31 cellular contexts compared by ENCODE assay signal in the genomic region with DNA sequence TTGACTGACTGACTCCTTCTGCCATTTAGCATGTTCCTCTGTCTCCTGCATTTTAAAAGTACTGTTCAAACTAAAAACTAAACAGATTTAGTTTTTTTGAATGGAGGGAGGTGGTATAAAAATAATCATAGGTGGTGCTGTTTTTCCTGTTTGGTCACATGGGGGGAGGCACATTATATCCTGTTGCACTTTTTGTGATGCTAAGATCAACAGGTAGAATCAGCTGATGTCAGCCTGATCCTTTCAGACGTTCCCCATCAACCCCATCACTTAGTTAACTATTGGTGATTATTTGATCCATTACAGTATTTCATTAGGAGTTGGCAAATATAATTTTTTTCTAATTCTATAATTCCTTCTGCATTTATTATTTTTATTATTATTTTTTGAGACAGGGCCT. TPM values are rescaled to one million over a fixed set of nuclear protein-coding genes. Genes with fewer than 3 reads are reported as not detected.
DNase-seq lines count a peak whose midpoint lies in the region; ATAC-seq and TF ChIP-seq lines count a peak whose summit lies in the region.
"Had no signal": no experiment of that assay in that cellular context is flagged by ENCODE, and none has a peak within 500 bp of the region (broad histone marks: within the 10 kb centered on the region; RNA-seq: fewer than 3 reads in every experiment).

No MANE protein-coding gene starts in this region.

- H3K27ac Mint-ChIP-seq in WTC11 = 0 out of 2 replicates have a peak overlapping the region, but pooled peaks have one; percentile 11
- H3K27ac Mint-ChIP-seq: B cell; CD4-positive, alpha-beta memory T cell; CD4-positive, alpha-beta T cell; CD8-positive, alpha-beta memory T cell; CD8-positive, alpha-beta T cell had no signal

- H3K4me1 Mint-ChIP-seq in WTC11 = peaks cover 7% of the 10 kb centered on the region

- H3K36me3 ChIP-seq in HEK293 (ENCODE audit: control insufficient read depth in 2 of 2, insufficient read depth in 1 of 2, low read length in 2 of 2) = no peaks in the 10 kb centered on the region
- H3K36me3 ChIP-seq: BE2C; BLaER1; BLaER1 treated with 17β-estradiol and CSF1 and Interleukin-3, amounts not matched to agents 10 nM and 100 nM had no signal

- no peak overlapping the region for H3K27ac ChIP-seq in HEK293 (ENCODE audit: extremely low read depth, low read depth, low read length)
- H3K27ac ChIP-seq: 22Rv1; A549; BLaER1; BLaER1 treated with 17β-estradiol and CSF1 and Interleukin-3, amounts not matched to agents 10 nM and 100 nM; C4-2B had no signal

- POLR2A ChIA-PET in HEK293 (lab: Yijun Ruan, JAX) (no interaction called here), WTC11 (lab: Charles Lee) (no interaction called here)

- CTCF ChIA-PET in HEK293 (lab: Yijun Ruan, JAX) (interaction anchor here (0.6 to 0.7 kb wide), 2 partner anchors 101 to 239 kb away, joined by 3 read pairs; no protein-coding TSS in a partner anchor), WTC11 (lab: Charles Lee) (no interaction called here)

- H3K36me3 Mint-ChIP-seq in WTC11 = no peaks in the 10 kb centered on the region
- H3K36me3 Mint-ChIP-seq: CD14-positive monocyte; CD4-positive, alpha-beta memory T cell; CD4-positive, CD25-positive, alpha-beta regulatory T cell; CD8-positive, alpha-beta memory T cell; CD8-positive, alpha-beta T cell had no signal

- DNase-seq in WTC11 (ENCODE audit: low spot score) (no peak), NCI-H146 (lab: John Stamatoyannopoulos, UW) (no peak)
- DNase-seq in activated CD4-positive, alpha-beta T cell treated with anti-CD3 and anti-CD28 coated beads, Interleukin-2, amount 50 U/mL, for 48 hours = no peak
- DNase-seq: 8988T; ACHN; AML-193; BE2C; C1 segment of cervical spinal cord; Caco-2; Calu3; CD4-positive, alpha-beta memory T cell; CD4-positive, alpha-beta T cell; CD4-positive, CD25-positive, alpha-beta regulatory T cell; CD8-positive, alpha-beta memory T cell; CD8-positive, alpha-beta T cell; COR-L47; DMS 273 treated with DMSO at 0.1 percent for 48 hours; DMS153; DMS53; DMS79; DMS79 treated with DMSO at 0.1 percent for 48 hours; DND-41; EL had no signal

- H3K9me3 Mint-ChIP-seq in WTC11 = no peaks in the 10 kb centered on the region
- H3K9me3 Mint-ChIP-seq: CD4-positive, alpha-beta memory T cell; CD4-positive, alpha-beta T cell; CD4-positive, CD25-positive, alpha-beta regulatory T cell; CD8-positive, alpha-beta memory T cell; CD8-positive, alpha-beta T cell had no signal

- no peak overlapping the region for H3K4me3 ChIP-seq in HEK293 (ENCODE audit: low read depth, low read length)
- H3K4me3 ChIP-seq: A549; BLaER1; BLaER1 treated with 17β-estradiol and CSF1 and Interleukin-3, amounts not matched to agents 10 nM and 100 nM had no signal

- ATAC-seq in WTC11 = no peak
- ATAC-seq: A549; CD8-positive, alpha-beta T cell had no signal

- H3K4me1 ChIP-seq in HEK293 (ENCODE audit: control insufficient read depth, insufficient read depth, low read length) = no peaks in the 10 kb centered on the region; the same call in 1 of the 2 replicates
- H3K4me1 ChIP-seq: BE2C, BLaER1, Caco-2 had no signal

- TF ChIP-seq CTCF in HEK293 (tag by site-specific recombination; IDR thresholded peaks at IDR 0.05) = no peak
- no peak for TF ChIP-seq CTCF in WTC11 (IDR thresholded peaks at IDR 0.05)

- peaks cover 6% of the 10 kb centered on the region; the same call in 1 of the 2 replicates for H3K27me3 Mint-ChIP-seq in WTC11 (ENCODE audit: low read depth)

- no peaks in the 10 kb centered on the region for H3K9me3 ChIP-seq in HEK293 (ENCODE audit: control insufficient read depth, insufficient read depth, low read depth, low read length)
- H3K9me3 ChIP-seq: A549; BE2C; BLaER1; BLaER1 treated with 17β-estradiol and CSF1 and Interleukin-3, amounts not matched to agents 10 nM and 100 nM; Caco-2 had no signal

- no peak overlapping the region for H3K4me3 Mint-ChIP-seq in WTC11
- H3K4me3 Mint-ChIP-seq: B cell; CD14-positive monocyte; CD4-positive, alpha-beta memory T cell; CD4-positive, alpha-beta T cell; CD4-positive, CD25-positive, alpha-beta regulatory T cell; CD8-positive, alpha-beta memory T cell; CD8-positive, alpha-beta T cell had no signal

TF ChIP-seq in HEK293, 187 proteins besides CTCF, POLR2A, EP300 and RAD21:
- TF ChIP-seq ZNF624 (tag by site-specific recombination; IDR thresholded peaks at IDR 0.05) = no peak
- peak; percentile 69; the same call in 1 of the 2 replicates for TF ChIP-seq SCRT1 (tag by site-specific recombination; IDR thresholded peaks at IDR 0.05; ENCODE audit: borderline replicate concordance)
- TF ChIP-seq SCRT2 (tag by site-specific recombination; IDR thresholded peaks at IDR 0.05) = peak; percentile 89
- TF ChIP-seq ZNF777 (tag by site-specific recombination; IDR thresholded peaks at IDR 0.05; ENCODE audit: borderline replicate concordance) = no peak
- no peak for TF ChIP-seq ZNF426 (tag by site-specific recombination; IDR thresholded peaks at IDR 0.05)
- no peak for TF ChIP-seq ZNF2 (tag by site-specific recombination; IDR thresholded peaks at IDR 0.05)
- TF ChIP-seq ZNF571 (tag by site-specific recombination; IDR thresholded peaks at IDR 0.05) = no peak
- TF ChIP-seq, protein P1, sequence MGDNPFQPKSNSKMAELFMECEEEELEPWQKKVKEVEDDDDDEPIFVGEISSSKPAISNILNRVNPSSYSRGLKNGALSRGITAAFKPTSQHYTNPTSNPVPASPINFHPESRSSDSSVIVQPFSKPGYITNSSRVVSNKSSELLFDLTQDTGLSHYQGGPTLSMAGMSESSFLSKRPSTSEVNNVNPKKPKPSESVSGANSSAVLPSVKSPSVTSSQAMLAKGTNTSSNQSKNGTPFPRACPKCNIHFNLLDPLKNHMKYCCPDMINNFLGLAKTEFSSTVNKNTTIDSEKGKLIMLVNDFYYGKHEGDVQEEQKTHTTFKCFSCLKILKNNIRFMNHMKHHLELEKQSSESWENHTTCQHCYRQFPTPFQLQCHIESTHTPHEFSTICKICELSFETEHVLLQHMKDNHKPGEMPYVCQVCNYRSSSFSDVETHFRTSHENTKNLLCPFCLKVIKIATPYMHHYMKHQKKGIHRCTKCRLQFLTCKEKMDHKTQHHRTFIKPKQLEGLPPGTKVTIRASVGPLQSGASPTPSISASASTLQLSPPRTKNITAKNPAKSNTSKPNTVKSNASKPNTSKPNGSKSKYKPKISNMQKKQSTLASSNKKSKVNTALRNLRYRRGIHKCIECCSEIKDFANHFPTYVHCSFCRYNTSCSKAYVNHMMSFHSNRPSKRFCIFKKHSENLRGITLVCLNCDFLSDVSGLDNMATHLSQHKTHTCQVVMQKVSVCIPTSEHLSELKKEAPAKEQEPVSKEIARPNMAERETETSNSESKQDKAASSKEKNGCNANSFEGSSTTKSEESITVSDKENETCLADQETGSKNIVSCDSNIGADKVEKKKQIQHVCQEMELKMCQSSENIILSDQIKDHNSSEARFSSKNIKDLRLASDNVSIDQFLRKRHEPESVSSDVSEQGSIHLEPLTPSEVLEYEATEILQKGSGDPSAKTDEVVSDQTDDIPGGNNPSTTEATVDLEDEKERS (tag by site-specific recombination; IDR thresholded peaks at IDR 0.05) = no peak

TF ChIP-seq in WTC11, 78 proteins besides CTCF, POLR2A, EP300 and RAD21 (continues in another document):
- no peak for TF ChIP-seq CBFB (CRISPR knock-in tag; IDR thresholded peaks at IDR 0.05; ENCODE audit: low read depth)
- no peak for TF ChIP-seq ZBTB21 (CRISPR knock-in tag; IDR thresholded peaks at IDR 0.05; ENCODE audit: borderline replicate concordance)
- TF ChIP-seq, protein P2, sequence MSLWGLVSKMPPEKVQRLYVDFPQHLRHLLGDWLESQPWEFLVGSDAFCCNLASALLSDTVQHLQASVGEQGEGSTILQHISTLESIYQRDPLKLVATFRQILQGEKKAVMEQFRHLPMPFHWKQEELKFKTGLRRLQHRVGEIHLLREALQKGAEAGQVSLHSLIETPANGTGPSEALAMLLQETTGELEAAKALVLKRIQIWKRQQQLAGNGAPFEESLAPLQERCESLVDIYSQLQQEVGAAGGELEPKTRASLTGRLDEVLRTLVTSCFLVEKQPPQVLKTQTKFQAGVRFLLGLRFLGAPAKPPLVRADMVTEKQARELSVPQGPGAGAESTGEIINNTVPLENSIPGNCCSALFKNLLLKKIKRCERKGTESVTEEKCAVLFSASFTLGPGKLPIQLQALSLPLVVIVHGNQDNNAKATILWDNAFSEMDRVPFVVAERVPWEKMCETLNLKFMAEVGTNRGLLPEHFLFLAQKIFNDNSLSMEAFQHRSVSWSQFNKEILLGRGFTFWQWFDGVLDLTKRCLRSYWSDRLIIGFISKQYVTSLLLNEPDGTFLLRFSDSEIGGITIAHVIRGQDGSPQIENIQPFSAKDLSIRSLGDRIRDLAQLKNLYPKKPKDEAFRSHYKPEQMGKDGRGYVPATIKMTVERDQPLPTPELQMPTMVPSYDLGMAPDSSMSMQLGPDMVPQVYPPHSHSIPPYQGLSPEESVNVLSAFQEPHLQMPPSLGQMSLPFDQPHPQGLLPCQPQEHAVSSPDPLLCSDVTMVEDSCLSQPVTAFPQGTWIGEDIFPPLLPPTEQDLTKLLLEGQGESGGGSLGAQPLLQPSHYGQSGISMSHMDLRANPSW (CRISPR knock-in tag; conservative IDR thresholded peaks at IDR 0.05; ENCODE audit: low read depth) = no peak
- no peak for TF ChIP-seq FOXP1 (CRISPR knock-in tag; IDR thresholded peaks at IDR 0.05; ENCODE audit: borderline replicate concordance)
- no peak for TF ChIP-seq TCF7 (CRISPR knock-in tag; IDR thresholded peaks at IDR 0.05; ENCODE audit: low read depth)
- no peak for TF ChIP-seq JAZF1 (CRISPR knock-in tag; IDR thresholded peaks at IDR 0.05)
- TF ChIP-seq, protein P3, sequence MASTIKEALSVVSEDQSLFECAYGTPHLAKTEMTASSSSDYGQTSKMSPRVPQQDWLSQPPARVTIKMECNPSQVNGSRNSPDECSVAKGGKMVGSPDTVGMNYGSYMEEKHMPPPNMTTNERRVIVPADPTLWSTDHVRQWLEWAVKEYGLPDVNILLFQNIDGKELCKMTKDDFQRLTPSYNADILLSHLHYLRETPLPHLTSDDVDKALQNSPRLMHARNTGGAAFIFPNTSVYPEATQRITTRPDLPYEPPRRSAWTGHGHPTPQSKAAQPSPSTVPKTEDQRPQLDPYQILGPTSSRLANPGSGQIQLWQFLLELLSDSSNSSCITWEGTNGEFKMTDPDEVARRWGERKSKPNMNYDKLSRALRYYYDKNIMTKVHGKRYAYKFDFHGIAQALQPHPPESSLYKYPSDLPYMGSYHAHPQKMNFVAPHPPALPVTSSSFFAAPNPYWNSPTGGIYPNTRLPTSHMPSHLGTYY (CRISPR knock-in tag; IDR thresholded peaks at IDR 0.05) = no peak
- no peak for TF ChIP-seq PRRX2 (CRISPR knock-in tag; IDR thresholded peaks at IDR 0.05)
- TF ChIP-seq, protein P4, sequence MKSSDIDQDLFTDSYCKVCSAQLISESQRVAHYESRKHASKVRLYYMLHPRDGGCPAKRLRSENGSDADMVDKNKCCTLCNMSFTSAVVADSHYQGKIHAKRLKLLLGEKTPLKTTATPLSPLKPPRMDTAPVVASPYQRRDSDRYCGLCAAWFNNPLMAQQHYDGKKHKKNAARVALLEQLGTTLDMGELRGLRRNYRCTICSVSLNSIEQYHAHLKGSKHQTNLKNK (CRISPR knock-in tag; IDR thresholded peaks at IDR 0.05) = no peak
- TF ChIP-seq NFATC4 (CRISPR knock-in tag; IDR thresholded peaks at IDR 0.05) = no peak
- TF ChIP-seq JUN (CRISPR knock-in tag; IDR thresholded peaks at IDR 0.05) = no peak

RNA-seq across cellular contexts. Expression of a gene that starts 5.1 kb away (rescaled TPM):
- 4.1 to 4.4 TPM (median 4.1 TPM) in 3 replicates for total RNA-seq in WTC11 (2021)

RNA-seq across cellular contexts. Expression of a gene that starts 21.9 kb away (rescaled TPM):
- total RNA-seq in WTC11 (2021) = 4.2 to 4.4 TPM (median 4.3 TPM) in 3 replicates

RNA-seq across cellular contexts. Expression of a gene that starts 54.0 kb away (rescaled TPM):
- 5.2 to 5.5 TPM (median 5.3 TPM) in 3 replicates for total RNA-seq in WTC11 (2021)
